In the genomic region with DNA sequence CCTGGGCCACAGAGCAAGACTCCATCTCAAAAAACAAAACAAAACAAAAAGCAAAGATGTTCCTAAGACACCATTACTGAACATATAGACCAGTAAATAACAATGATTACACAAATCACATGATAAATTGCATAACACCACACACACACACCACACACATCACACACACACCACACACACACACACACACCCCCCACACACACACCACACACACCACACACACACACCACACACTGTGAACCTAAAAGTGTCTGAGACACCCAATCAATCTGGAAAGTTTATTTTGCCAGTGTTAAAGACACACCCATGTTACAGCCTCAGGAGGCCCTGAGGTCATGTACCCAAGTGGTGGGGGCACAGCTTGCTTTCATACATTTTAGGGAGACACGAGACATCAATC, we compare ENCODE assay signal across 1 cellular context.
A peak's percentile ranks its signal among the peaks of the same experiment; 100 is the strongest.
TF ChIP-seq lines count a peak whose summit lies in the region.

No MANE protein-coding gene starts in this region.

TF ChIP-seq in K562, 482 proteins besides CTCF, POLR2A, EP300 and RAD21:
- TF ChIP-seq CEBPB (tag; IDR thresholded peaks at IDR 0.05), result peak; percentile 49; the same call in 1 of the 2 replicates
- TF ChIP-seq CEBPG (CRISPR knock-in tag; IDR thresholded peaks at IDR 0.05), result no peak
- TF ChIP-seq CEBPG (tag; conservative IDR thresholded peaks at IDR 0.05 in 1 of 2, IDR thresholded peaks at IDR 0.05 in 1 of 2), result 0 out of 4 replicates have a peak, but pooled peaks of 1 of the 2 experiments have one; percentile 21
- TF ChIP-seq LARP7 (IDR thresholded peaks at IDR 0.05), result 0 out of 2 replicates have a peak, but pooled peaks have one; percentile 38
- TF ChIP-seq ARID1B (IDR thresholded peaks at IDR 0.05), result 0 out of 2 replicates have a peak, but pooled peaks have one; percentile 17
- peak; percentile 54 to 60; a peak in 3 of 4 replicates for TF ChIP-seq TRIM24 (IDR thresholded peaks at IDR 0.05)
- TF ChIP-seq ID3 (CRISPR knock-in tag; IDR thresholded peaks at IDR 0.05), result no peak
- no peak for TF ChIP-seq ID3 (tag; IDR thresholded peaks at IDR 0.05)
- TF ChIP-seq IRF9 (tag; IDR thresholded peaks at IDR 0.05), result peak; percentile 59; the same call in 1 of the 2 replicates
- no peak for TF ChIP-seq RBM25 (IDR thresholded peaks at IDR 0.05; ENCODE audit: low read depth, low read length, severe bottlenecking)
